Comparison of ENCODE assay signal across 2 cellular contexts in genomic region chr9:2749485-2749884, GRCh38.
TF ChIP-seq lines count a peak whose summit lies in the region.

No MANE protein-coding gene starts in this region.

TF ChIP-seq in HEK293, 187 proteins besides CTCF, POLR2A, EP300 and RAD21 (continued from another document):
- TF ChIP-seq ZNF266 (tag by site-specific recombination; IDR thresholded peaks at IDR 0.05; ENCODE audit: low read depth) (no peak), PRDM10 (tag by site-specific recombination; IDR thresholded peaks at IDR 0.05) (no peak)

TF ChIP-seq in HepG2, 621 proteins besides CTCF, POLR2A, EP300 and RAD21 (continued from another document):
- TF ChIP-seq ZNF275 (CRISPR knock-in tag; IDR thresholded peaks at IDR 0.05; ENCODE audit: borderline replicate concordance) (no peak), ZNF430 (CRISPR knock-in tag; IDR thresholded peaks at IDR 0.05) (no peak), FOXP4 (CRISPR knock-in tag; IDR thresholded peaks at IDR 0.05) (no peak), IKZF1 (IDR thresholded peaks at IDR 0.05) (no peak), SIN3A (IDR thresholded peaks at IDR 0.05; ENCODE audit: borderline replicate concordance, low read depth, low read length) (no peak), ZNF775 (CRISPR knock-in tag; IDR thresholded peaks at IDR 0.05; ENCODE audit: borderline replicate concordance) (no peak), ZNF75D (CRISPR knock-in tag; IDR thresholded peaks at IDR 0.05; ENCODE audit: borderline replicate concordance) (no peak), ARID5B (CRISPR knock-in tag; IDR thresholded peaks at IDR 0.05) (no peak)
